33 cellular contexts compared by ENCODE assay signal in the genomic region with DNA sequence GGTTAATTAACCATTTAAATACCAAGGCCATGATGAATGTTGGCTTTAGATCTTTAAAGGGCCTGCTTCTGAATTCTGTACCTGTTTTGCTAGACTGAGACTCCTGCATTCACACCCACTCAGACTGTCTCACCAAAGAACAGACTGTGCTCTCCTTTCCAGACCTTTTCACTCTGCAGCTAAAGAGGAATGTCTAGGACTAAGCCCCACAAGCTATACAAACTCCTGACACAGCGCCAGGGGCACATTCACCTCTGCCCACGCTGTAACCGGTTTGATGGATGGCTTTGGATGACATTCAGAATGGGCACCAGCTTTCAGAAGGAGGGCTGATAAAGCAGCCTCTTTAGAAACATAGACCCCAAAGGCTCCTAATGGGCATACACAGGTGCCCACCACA.
A peak's percentile ranks its signal among the peaks of the same experiment; 100 is the strongest.
DNase-seq lines count a peak whose midpoint lies in the region; ATAC-seq and TF ChIP-seq lines count a peak whose summit lies in the region.
"Had no signal": no experiment of that assay in that cellular context is flagged by ENCODE, and none has a peak within 500 bp of the region (broad histone marks: within the 10 kb centered on the region; RNA-seq: fewer than 3 reads in every experiment).

No MANE protein-coding gene starts in this region.

- H3K27ac Mint-ChIP-seq in chondrocyte (ENCODE audit: unreplicated experiment): peak overlapping the region; percentile 57
- H3K27ac Mint-ChIP-seq in activated T-helper 2 cell treated with anti-CD3 and anti-CD28 coated beads, Interferon-gamma antibody, Interleukin-2, Interleukin-4, amounts not matched to agents 10 μg/mL and 5 μg/mL and 100 μg/mL, durations not matched to agents 14 hours and 24 hours and 36 hours: no peak overlapping the region
- H3K27ac Mint-ChIP-seq: activated naive CD8-positive, alpha-beta T cell; stimulated activated naive CD8-positive, alpha-beta T cell treated with anti-CD3 and anti-CD28 coated beads, Interleukin-15, Interleukin-2, amounts not matched to agents 100 ng/mL and 50 ng/mL, for 24 hours had no signal

- H3K27ac ChIP-seq in right atrium auricular region (peak overlapping the region; percentile 18 to 79), smooth muscle cell (ENCODE audit: low read depth) (peak overlapping the region; percentile 59)
- H3K27ac ChIP-seq: coronary artery, parathyroid adenoma, Peyer's patch, SJCRH30, tibial artery, VCaP had no signal

- no peak overlapping the region for H3K4me3 Mint-ChIP-seq in chondrocyte (ENCODE audit: unreplicated experiment)
- H3K4me3 Mint-ChIP-seq in activated T-helper 2 cell treated with anti-CD3 and anti-CD28 coated beads, Interferon-gamma antibody, Interleukin-2, Interleukin-4, amounts not matched to agents 10 μg/mL and 5 μg/mL and 100 μg/mL, durations not matched to agents 14 hours and 24 hours and 36 hours (ENCODE audit: low read depth): no peak overlapping the region
- H3K4me3 Mint-ChIP-seq: activated naive CD8-positive, alpha-beta T cell; neural crest cell; stimulated activated naive CD8-positive, alpha-beta T cell treated with anti-CD3 and anti-CD28 coated beads, Interleukin-15, Interleukin-2, amounts not matched to agents 100 ng/mL and 50 ng/mL, for 24 hours had no signal

- H3K27me3 ChIP-seq in right atrium auricular region: no peaks in the 10 kb centered on the region
- H3K27me3 ChIP-seq in smooth muscle cell (ENCODE audit: low read depth): peaks cover 15% of the 10 kb centered on the region
- H3K27me3 ChIP-seq: BE2C, Peyer's patch, SJCRH30, tibial artery had no signal

- peaks cover 8% of the 10 kb centered on the region for H3K9me3 Mint-ChIP-seq in chondrocyte (ENCODE audit: low read depth)
- H3K9me3 Mint-ChIP-seq in activated T-helper 2 cell treated with anti-CD3 and anti-CD28 coated beads, Interferon-gamma antibody, Interleukin-2, Interleukin-4, amounts not matched to agents 10 μg/mL and 5 μg/mL and 100 μg/mL, durations not matched to agents 14 hours and 24 hours and 36 hours: no peaks in the 10 kb centered on the region
- H3K9me3 Mint-ChIP-seq: stimulated activated naive CD8-positive, alpha-beta T cell treated with anti-CD3 and anti-CD28 coated beads, Interleukin-15, Interleukin-2, amounts not matched to agents 100 ng/mL and 50 ng/mL, for 24 hours had no signal

- no peaks in the 10 kb centered on the region for H3K9me3 ChIP-seq in right atrium auricular region
- no peaks in the 10 kb centered on the region for H3K9me3 ChIP-seq in smooth muscle cell (replicated peaks; ENCODE audit: low read depth)
- H3K9me3 ChIP-seq: BE2C, Peyer's patch, SJCRH30, tibial artery had no signal

- H3K4me3 ChIP-seq in right atrium auricular region (no peak overlapping the region), smooth muscle cell (no peak overlapping the region)
- H3K4me3 ChIP-seq: coronary artery, Peyer's patch, SJCRH30, tibial artery had no signal

- H3K9ac ChIP-seq in smooth muscle cell (ENCODE audit: low read depth): no peak overlapping the region
- H3K9ac ChIP-seq: parathyroid adenoma had no signal

- H3K4me1 Mint-ChIP-seq in chondrocyte (ENCODE audit: low read depth): peaks cover 30% of the 10 kb centered on the region
- no peaks in the 10 kb centered on the region for H3K4me1 Mint-ChIP-seq in activated T-helper 2 cell treated with anti-CD3 and anti-CD28 coated beads, Interferon-gamma antibody, Interleukin-2, Interleukin-4, amounts not matched to agents 10 μg/mL and 5 μg/mL and 100 μg/mL, durations not matched to agents 14 hours and 24 hours and 36 hours (ENCODE audit: low read depth)
- H3K4me1 Mint-ChIP-seq: neural crest cell had no signal

- no peaks in the 10 kb centered on the region for H3K27me3 Mint-ChIP-seq in chondrocyte (ENCODE audit: low read depth)
- no peaks in the 10 kb centered on the region for H3K27me3 Mint-ChIP-seq in activated T-helper 2 cell treated with anti-CD3 and anti-CD28 coated beads, Interferon-gamma antibody, Interleukin-2, Interleukin-4, amounts not matched to agents 10 μg/mL and 5 μg/mL and 100 μg/mL, durations not matched to agents 14 hours and 24 hours and 36 hours (ENCODE audit: low read depth)
- H3K27me3 Mint-ChIP-seq: activated naive CD8-positive, alpha-beta T cell; stimulated activated naive CD8-positive, alpha-beta T cell treated with anti-CD3 and anti-CD28 coated beads, Interleukin-15, Interleukin-2, amounts not matched to agents 100 ng/mL and 50 ng/mL, for 24 hours had no signal

- H3K4me1 ChIP-seq in right atrium auricular region: peaks cover 0 to 12% of the 10 kb centered on the region in 2 donors
- no peaks in the 10 kb centered on the region for H3K4me1 ChIP-seq in smooth muscle cell (ENCODE audit: low read depth)
- H3K4me1 ChIP-seq: BE2C, parathyroid adenoma, Peyer's patch, SJCRH30 had no signal

- WGBS in smooth muscle cell (ENCODE audit: low lambda C conversion rate): 69% methylated on average over 3 of the region's 3 CpGs

- no peak overlapping the region for H3K4me2 ChIP-seq in smooth muscle cell

- no peak overlapping the region for H2AFZ ChIP-seq in smooth muscle cell (ENCODE audit: low read depth)
- H2AFZ ChIP-seq: parathyroid adenoma had no signal

- H3K79me2 ChIP-seq in smooth muscle cell (ENCODE audit: low read depth): no peaks in the 10 kb centered on the region
- H3K79me2 ChIP-seq: parathyroid adenoma had no signal

- DNase-seq in NCI-H446 treated with DMSO at 0.1 percent for 48 hours (lab: John Stamatoyannopoulos, UW): peak; percentile 22
- DNase-seq in chondrocyte (ENCODE audit: low spot score): no peak
- DNase-seq in right atrium auricular region (ENCODE audit: low spot score): no peak
- no peak for DNase-seq in smooth muscle cell (lab: John Stamatoyannopoulos, UW; ENCODE audit: unreplicated experiment)
- DNase-seq in left colon: no peak
- no peak for DNase-seq in activated T-helper 2 cell treated with anti-CD3 and anti-CD28 coated beads, Interferon-gamma antibody, Interleukin-2, Interleukin-4, amounts not matched to agents 10 μg/mL and 5 μg/mL and 100 μg/mL, durations not matched to agents 14 hours and 24 hours and 36 hours (ENCODE audit: low spot score)
- DNase-seq: activated CD4-positive, alpha-beta T cell treated with anti-CD3 and anti-CD28 coated beads for 4 hours; activated CD8-positive, alpha-beta memory T cell treated with anti-CD3 and anti-CD28 coated beads for 24 hours; activated effector memory CD4-positive, alpha-beta T cell treated with anti-CD3 and anti-CD28 coated beads, Interleukin-2, amount 50 U/mL, for 16 hours; activated T-cell treated with anti-CD3 and anti-CD28 coated beads for 4 hours; BE2C; DMS153; effector memory CD4-positive, alpha-beta T cell; Karpas-422; MV-4-11; NCI-H1436 treated with DMSO at 0.1 percent for 48 hours; NCI-H2081 treated with DMSO at 0.1 percent for 48 hours; NCI-H2227 treated with DMSO at 0.1 percent for 48 hours; NCI-H526 treated with DMSO at 0.1 percent for 48 hours; Peyer's patch; SJCRH30; stimulated activated CD8-positive, alpha-beta memory T cell treated with anti-CD3 and anti-CD28 coated beads, Interleukin-4, amount 100 ng/mL, for 48 hours; SW 1271; tibial artery had no signal

- no peak for TF ChIP-seq CTCF in chondrocyte (IDR thresholded peaks at IDR 0.05)
- no peak for TF ChIP-seq CTCF in right atrium auricular region (IDR thresholded peaks at IDR 0.05)
- TF ChIP-seq CTCF in smooth muscle cell (IDR thresholded peaks at IDR 0.05; ENCODE audit: borderline replicate concordance, insufficient read depth, poor library complexity, severe bottlenecking): no peak

- H3K36me3 ChIP-seq in right atrium auricular region: no peaks in the 10 kb centered on the region
- H3K36me3 ChIP-seq in smooth muscle cell (ENCODE audit: low read depth): no peaks in the 10 kb centered on the region
- H3K36me3 ChIP-seq: BE2C, Peyer's patch, SJCRH30, tibial artery had no signal

- intact Hi-C loops in left colon (cut with DNase I, micrococcal nuclease): no loop called here
- intact Hi-C loops in activated T-helper 2 cell treated with anti-CD3 and anti-CD28 coated beads, Interferon-gamma antibody, Interleukin-2, Interleukin-4, amounts not matched to agents 10 μg/mL and 5 μg/mL and 100 μg/mL, durations not matched to agents 14 hours and 24 hours and 36 hours (cut with micrococcal nuclease): no loop called here

- no peaks in the 10 kb centered on the region for H3K36me3 Mint-ChIP-seq in chondrocyte (ENCODE audit: low read depth)
- H3K36me3 Mint-ChIP-seq in activated T-helper 2 cell treated with anti-CD3 and anti-CD28 coated beads, Interferon-gamma antibody, Interleukin-2, Interleukin-4, amounts not matched to agents 10 μg/mL and 5 μg/mL and 100 μg/mL, durations not matched to agents 14 hours and 24 hours and 36 hours (ENCODE audit: low read depth): no peaks in the 10 kb centered on the region
- H3K36me3 Mint-ChIP-seq: activated naive CD8-positive, alpha-beta T cell had no signal

- H3F3A ChIP-seq in smooth muscle cell (ENCODE audit: low read depth): no peaks in the 10 kb centered on the region

- H4K20me1 ChIP-seq in smooth muscle cell (ENCODE audit: low read depth): no peaks in the 10 kb centered on the region

- ATAC-seq in GM21723 (IDR thresholded peaks at IDR 0.05; ENCODE audit: unreplicated experiment) (no peak), left colon (no peak)
- ATAC-seq: HCT116, HepG2 had no signal
